Comparison of ENCODE assay signal across 27 cellular contexts in genomic region chr5:147515269-147515668, GRCh38. TPM values are rescaled to one million over a fixed set of nuclear protein-coding genes. Genes with fewer than 3 reads are reported as not detected.
DNase-seq lines count a peak whose midpoint lies in the region; ATAC-seq, FAIRE-seq and TF ChIP-seq lines count a peak whose summit lies in the region.
"Had no signal": no experiment of that assay in that cellular context is flagged by ENCODE, and none has a peak within 500 bp of the region (broad histone marks: within the 10 kb centered on the region; RNA-seq: fewer than 3 reads in every experiment).

No MANE protein-coding gene starts in this region.

- peak; percentile 94 for FAIRE-seq in D721Med (lab: Jason Lieb, UNC)
- FAIRE-seq: GM12892 had no signal

- ATAC-seq in GM18519 (IDR thresholded peaks at IDR 0.05; ENCODE audit: low FRiP score, unreplicated experiment): no peak
- no peak for ATAC-seq in GM18511 (IDR thresholded peaks at IDR 0.05; ENCODE audit: unreplicated experiment)
- ATAC-seq: CD8-positive, alpha-beta T cell; Panc1 had no signal

- no peak for TF ChIP-seq EP300 in Ishikawa (IDR thresholded peaks at IDR 0.05; ENCODE audit: borderline replicate concordance)

- no peak overlapping the region for H3K27ac ChIP-seq in dorsolateral prefrontal cortex
- H3K27ac ChIP-seq: C4-2B, GM23248, KMS-11, RWPE1 had no signal

- intact Hi-C loops in dorsolateral prefrontal cortex (cut with DNase I): no loop called here

- H3K27me3 ChIP-seq in dorsolateral prefrontal cortex: peaks cover 0 to 20% (median 0%) of the 10 kb centered on the region in 45 donors

- no peak for TF ChIP-seq CTCF in D721Med (IDR thresholded peaks at IDR 0.05; ENCODE audit: insufficient read depth, missing control alignments)
- no peak for TF ChIP-seq CTCF in retinal pigment epithelial cell (conservative IDR thresholded peaks at IDR 0.05; ENCODE audit: low read depth, low read length)
- TF ChIP-seq CTCF in dorsolateral prefrontal cortex (IDR thresholded peaks at IDR 0.05 in 54 of 56, conservative IDR thresholded peaks at IDR 0.05 in 2 of 56; ENCODE audit: low read depth in 1 of 56, partially characterized antibody in 56 of 56): no peak

- H3K4me3 ChIP-seq in retinal pigment epithelial cell (ENCODE audit: low read length): no peak overlapping the region
- no peak overlapping the region for H3K4me3 ChIP-seq in dorsolateral prefrontal cortex
- H3K4me3 ChIP-seq: GM23248, HAP-1 had no signal

- no peak for DNase-seq in D721Med (ENCODE audit: insufficient read length, low spot score)
- DNase-seq in NCI-H82 treated with DMSO at 0.1 percent for 48 hours (lab: John Stamatoyannopoulos, UW; ENCODE audit: unreplicated experiment): peak; percentile 95
- DNase-seq in retinal pigment epithelial cell (ENCODE audit: low read depth): peak; percentile 39
- no peak for DNase-seq in dorsolateral prefrontal cortex
- DNase-seq: Caco-2; CD8-positive, alpha-beta T cell; DMS153; DND-41; GM23248; IMR-90; NCI-H1048; NCI-H1694; NCI-H2029 treated with DMSO at 0.1 percent for 48 hours; NCI-H226; NCI-H510A; NCI-H748 treated with DMSO at 0.1 percent for 48 hours; SHP77 had no signal

- no peak for TF ChIP-seq RAD21 in Ishikawa (IDR thresholded peaks at IDR 0.05; ENCODE audit: low read depth)

TF ChIP-seq in Ishikawa, 13 proteins besides CTCF, POLR2A, EP300 and RAD21:
- TF ChIP-seq TEAD4 (IDR thresholded peaks at IDR 0.05) (no peak), REST (IDR thresholded peaks at IDR 0.05; ENCODE audit: low read depth) (peak; percentile 25; the same call in 1 of the 2 replicates), CREB1 (IDR thresholded peaks at IDR 0.05; ENCODE audit: low read depth) (no peak), EGR1 (IDR thresholded peaks at IDR 0.05) (no peak), CEBPB (IDR thresholded peaks at IDR 0.05) (no peak), NFIC (IDR thresholded peaks at IDR 0.05) (no peak), TCF12 (IDR thresholded peaks at IDR 0.05; ENCODE audit: low read depth) (no peak), ZBTB7A (IDR thresholded peaks at IDR 0.05; ENCODE audit: low read depth) (no peak)
- TF ChIP-seq, protein P1, sequence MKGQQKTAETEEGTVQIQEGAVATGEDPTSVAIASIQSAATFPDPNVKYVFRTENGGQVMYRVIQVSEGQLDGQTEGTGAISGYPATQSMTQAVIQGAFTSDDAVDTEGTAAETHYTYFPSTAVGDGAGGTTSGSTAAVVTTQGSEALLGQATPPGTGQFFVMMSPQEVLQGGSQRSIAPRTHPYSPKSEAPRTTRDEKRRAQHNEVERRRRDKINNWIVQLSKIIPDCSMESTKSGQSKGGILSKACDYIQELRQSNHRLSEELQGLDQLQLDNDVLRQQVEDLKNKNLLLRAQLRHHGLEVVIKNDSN (IDR thresholded peaks at IDR 0.05): no peak

RNA-seq across cellular contexts. Expression of gene DPYSL3, which starts 5.4 kb away (rescaled TPM):
- total RNA-seq in dorsolateral prefrontal cortex: 100 to 1,000 TPM in 3 of 120 experiments, 10 to 100 TPM in 117; 43.5 to 116 (median 73.3) TPM
- total RNA-seq: B cell; CD8-positive, alpha-beta T cell had no signal

Comparison
In these comparisons a context has a peak if more than half of its experiments do, and no peak if none do; other contexts are left out.
1. DNase-seq: peak in NCI-H82 treated with DMSO at 0.1 percent for 48 hours (single experiment) and retinal pigment epithelial cell (single experiment); none in D721Med (single experiment) and dorsolateral prefrontal cortex (0 of 10).